1 cellular context compared by ENCODE assay signal in the genomic region with DNA sequence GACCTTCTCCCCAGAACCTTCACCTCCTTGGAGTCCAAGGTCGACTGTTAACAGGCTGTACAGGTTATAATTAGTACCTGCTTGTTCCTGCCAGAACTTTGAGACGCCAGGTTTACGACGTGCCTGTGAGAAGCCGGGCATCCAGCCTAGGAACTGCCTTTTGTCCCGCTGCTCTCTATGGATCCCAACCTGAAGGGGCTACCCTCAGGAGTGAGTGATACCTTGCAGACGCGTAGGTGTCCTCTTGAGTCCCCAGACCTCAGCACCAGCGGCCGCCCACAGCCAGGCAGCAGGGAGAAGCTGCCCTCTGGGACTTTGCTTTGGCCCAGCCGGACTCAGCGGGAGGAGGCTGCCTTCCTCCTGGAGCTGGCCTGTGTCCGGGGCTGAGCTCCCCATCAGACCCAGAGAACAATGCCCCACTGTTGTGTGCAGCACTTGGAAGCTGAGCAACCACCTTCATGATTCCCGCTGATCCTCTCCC.
TF ChIP-seq lines count a peak whose summit lies in the region.

No MANE protein-coding gene starts in this region.

TF ChIP-seq in HepG2, 621 proteins besides CTCF, POLR2A, EP300 and RAD21 (continued from another document and continues in another):
- TF ChIP-seq, protein P1, sequence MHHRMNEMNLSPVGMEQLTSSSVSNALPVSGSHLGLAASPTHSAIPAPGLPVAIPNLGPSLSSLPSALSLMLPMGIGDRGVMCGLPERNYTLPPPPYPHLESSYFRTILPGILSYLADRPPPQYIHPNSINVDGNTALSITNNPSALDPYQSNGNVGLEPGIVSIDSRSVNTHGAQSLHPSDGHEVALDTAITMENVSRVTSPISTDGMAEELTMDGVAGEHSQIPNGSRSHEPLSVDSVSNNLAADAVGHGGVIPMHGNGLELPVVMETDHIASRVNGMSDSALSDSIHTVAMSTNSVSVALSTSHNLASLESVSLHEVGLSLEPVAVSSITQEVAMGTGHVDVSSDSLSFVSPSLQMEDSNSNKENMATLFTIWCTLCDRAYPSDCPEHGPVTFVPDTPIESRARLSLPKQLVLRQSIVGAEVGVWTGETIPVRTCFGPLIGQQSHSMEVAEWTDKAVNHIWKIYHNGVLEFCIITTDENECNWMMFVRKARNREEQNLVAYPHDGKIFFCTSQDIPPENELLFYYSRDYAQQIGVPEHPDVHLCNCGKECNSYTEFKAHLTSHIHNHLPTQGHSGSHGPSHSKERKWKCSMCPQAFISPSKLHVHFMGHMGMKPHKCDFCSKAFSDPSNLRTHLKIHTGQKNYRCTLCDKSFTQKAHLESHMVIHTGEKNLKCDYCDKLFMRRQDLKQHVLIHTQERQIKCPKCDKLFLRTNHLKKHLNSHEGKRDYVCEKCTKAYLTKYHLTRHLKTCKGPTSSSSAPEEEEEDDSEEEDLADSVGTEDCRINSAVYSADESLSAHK (CRISPR knock-in tag; IDR thresholded peaks at IDR 0.05; ENCODE audit: borderline replicate concordance), result no peak
- TF ChIP-seq ZSCAN29 (CRISPR knock-in tag; conservative IDR thresholded peaks at IDR 0.05) (no peak), TOE1 (CRISPR knock-in tag; IDR thresholded peaks at IDR 0.05) (no peak), RFX5 (IDR thresholded peaks at IDR 0.05; ENCODE audit: low read depth, low read length) (no peak), ZFX (CRISPR knock-in tag; IDR thresholded peaks at IDR 0.05; ENCODE audit: low read depth) (peak; percentile 37; the same call in 1 of the 2 replicates), CBX2 (IDR thresholded peaks at IDR 0.05; ENCODE audit: low read depth, low read length) (no peak), CBX2 (CRISPR knock-in tag; IDR thresholded peaks at IDR 0.05; ENCODE audit: low read depth) (no peak), WIZ (CRISPR knock-in tag; IDR thresholded peaks at IDR 0.05) (no peak), XRCC5 (optimal IDR thresholded peaks at IDR 0.05; ENCODE audit: low read length) (peak; percentile 18), ZNF569 (CRISPR knock-in tag; IDR thresholded peaks at IDR 0.05; ENCODE audit: borderline replicate concordance) (no peak), GATA4 (IDR thresholded peaks at IDR 0.05; ENCODE audit: borderline replicate concordance, low read depth) (no peak), GATAD1 (CRISPR knock-in tag; IDR thresholded peaks at IDR 0.05) (no peak), ZNF7 (CRISPR knock-in tag; IDR thresholded peaks at IDR 0.05) (peak; percentile 53; the same call in 1 of the 2 replicates), RXRA (CRISPR knock-in tag; IDR thresholded peaks at IDR 0.05) (0 out of 2 replicates have a peak, but pooled peaks have one; percentile 11), CHD2 (IDR thresholded peaks at IDR 0.05; ENCODE audit: low read depth, low read length) (no peak), PCBP2 (optimal IDR thresholded peaks at IDR 0.05; ENCODE audit: low read depth, low read length, poor library complexity, severe bottlenecking) (no peak), ZNF562 (CRISPR knock-in tag; IDR thresholded peaks at IDR 0.05; ENCODE audit: borderline replicate concordance) (no peak), ZNF598 (CRISPR knock-in tag; IDR thresholded peaks at IDR 0.05; ENCODE audit: borderline replicate concordance) (0 out of 2 replicates have a peak, but pooled peaks have one; percentile 69), NBN (conservative IDR thresholded peaks at IDR 0.05) (no peak), MZF1 (CRISPR knock-in tag; IDR thresholded peaks at IDR 0.05; ENCODE audit: borderline replicate concordance) (no peak), ZNF556 (CRISPR knock-in tag; IDR thresholded peaks at IDR 0.05; ENCODE audit: borderline replicate concordance) (no peak), ZNF335 (CRISPR knock-in tag; IDR thresholded peaks at IDR 0.05) (no peak), FOSL2 (CRISPR knock-in tag; IDR thresholded peaks at IDR 0.05) (0 out of 2 replicates have a peak, but pooled peaks have one; percentile 9), TAF1 (CRISPR knock-in tag; IDR thresholded peaks at IDR 0.05) (no peak), ZNF343 (CRISPR knock-in tag; IDR thresholded peaks at IDR 0.05) (0 out of 2 replicates have a peak, but pooled peaks have one; percentile 29), SKI (IDR thresholded peaks at IDR 0.05; ENCODE audit: partially characterized antibody) (no peak), PHF21A (CRISPR knock-in tag; IDR thresholded peaks at IDR 0.05) (0 out of 2 replicates have a peak, but pooled peaks have one; percentile 27), HMG20A (CRISPR knock-in tag; IDR thresholded peaks at IDR 0.05; ENCODE audit: borderline replicate concordance) (no peak), FOXJ3 (CRISPR knock-in tag; IDR thresholded peaks at IDR 0.05; ENCODE audit: borderline replicate concordance) (no peak), SP2 (CRISPR knock-in tag; IDR thresholded peaks at IDR 0.05) (no peak), SOX6 (IDR thresholded peaks at IDR 0.05) (no peak), SOX6 (CRISPR knock-in tag; IDR thresholded peaks at IDR 0.05) (peak; percentile 71), HNRNPUL1 (IDR thresholded peaks at IDR 0.05; ENCODE audit: low read depth, low read length) (no peak), NKX3-1 (CRISPR knock-in tag; IDR thresholded peaks at IDR 0.05) (no peak)
- TF ChIP-seq, protein P2, sequence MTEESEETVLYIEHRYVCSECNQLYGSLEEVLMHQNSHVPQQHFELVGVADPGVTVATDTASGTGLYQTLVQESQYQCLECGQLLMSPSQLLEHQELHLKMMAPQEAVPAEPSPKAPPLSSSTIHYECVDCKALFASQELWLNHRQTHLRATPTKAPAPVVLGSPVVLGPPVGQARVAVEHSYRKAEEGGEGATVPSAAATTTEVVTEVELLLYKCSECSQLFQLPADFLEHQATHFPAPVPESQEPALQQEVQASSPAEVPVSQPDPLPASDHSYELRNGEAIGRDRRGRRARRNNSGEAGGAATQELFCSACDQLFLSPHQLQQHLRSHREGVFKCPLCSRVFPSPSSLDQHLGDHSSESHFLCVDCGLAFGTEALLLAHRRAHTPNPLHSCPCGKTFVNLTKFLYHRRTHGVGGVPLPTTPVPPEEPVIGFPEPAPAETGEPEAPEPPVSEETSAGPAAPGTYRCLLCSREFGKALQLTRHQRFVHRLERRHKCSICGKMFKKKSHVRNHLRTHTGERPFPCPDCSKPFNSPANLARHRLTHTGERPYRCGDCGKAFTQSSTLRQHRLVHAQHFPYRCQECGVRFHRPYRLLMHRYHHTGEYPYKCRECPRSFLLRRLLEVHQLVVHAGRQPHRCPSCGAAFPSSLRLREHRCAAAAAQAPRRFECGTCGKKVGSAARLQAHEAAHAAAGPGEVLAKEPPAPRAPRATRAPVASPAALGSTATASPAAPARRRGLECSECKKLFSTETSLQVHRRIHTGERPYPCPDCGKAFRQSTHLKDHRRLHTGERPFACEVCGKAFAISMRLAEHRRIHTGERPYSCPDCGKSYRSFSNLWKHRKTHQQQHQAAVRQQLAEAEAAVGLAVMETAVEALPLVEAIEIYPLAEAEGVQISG (CRISPR knock-in tag; IDR thresholded peaks at IDR 0.05), result no peak
- TF ChIP-seq, protein P3, sequence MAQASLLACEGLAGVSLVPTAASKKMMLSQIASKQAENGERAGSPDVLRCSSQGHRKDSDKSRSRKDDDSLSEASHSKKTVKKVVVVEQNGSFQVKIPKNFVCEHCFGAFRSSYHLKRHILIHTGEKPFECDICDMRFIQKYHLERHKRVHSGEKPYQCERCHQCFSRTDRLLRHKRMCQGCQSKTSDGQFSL (CRISPR knock-in tag; IDR thresholded peaks at IDR 0.05), result no peak
- TF ChIP-seq, protein P4, sequence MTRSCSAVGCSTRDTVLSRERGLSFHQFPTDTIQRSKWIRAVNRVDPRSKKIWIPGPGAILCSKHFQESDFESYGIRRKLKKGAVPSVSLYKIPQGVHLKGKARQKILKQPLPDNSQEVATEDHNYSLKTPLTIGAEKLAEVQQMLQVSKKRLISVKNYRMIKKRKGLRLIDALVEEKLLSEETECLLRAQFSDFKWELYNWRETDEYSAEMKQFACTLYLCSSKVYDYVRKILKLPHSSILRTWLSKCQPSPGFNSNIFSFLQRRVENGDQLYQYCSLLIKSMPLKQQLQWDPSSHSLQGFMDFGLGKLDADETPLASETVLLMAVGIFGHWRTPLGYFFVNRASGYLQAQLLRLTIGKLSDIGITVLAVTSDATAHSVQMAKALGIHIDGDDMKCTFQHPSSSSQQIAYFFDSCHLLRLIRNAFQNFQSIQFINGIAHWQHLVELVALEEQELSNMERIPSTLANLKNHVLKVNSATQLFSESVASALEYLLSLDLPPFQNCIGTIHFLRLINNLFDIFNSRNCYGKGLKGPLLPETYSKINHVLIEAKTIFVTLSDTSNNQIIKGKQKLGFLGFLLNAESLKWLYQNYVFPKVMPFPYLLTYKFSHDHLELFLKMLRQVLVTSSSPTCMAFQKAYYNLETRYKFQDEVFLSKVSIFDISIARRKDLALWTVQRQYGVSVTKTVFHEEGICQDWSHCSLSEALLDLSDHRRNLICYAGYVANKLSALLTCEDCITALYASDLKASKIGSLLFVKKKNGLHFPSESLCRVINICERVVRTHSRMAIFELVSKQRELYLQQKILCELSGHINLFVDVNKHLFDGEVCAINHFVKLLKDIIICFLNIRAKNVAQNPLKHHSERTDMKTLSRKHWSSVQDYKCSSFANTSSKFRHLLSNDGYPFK (CRISPR knock-in tag; IDR thresholded peaks at IDR 0.05; ENCODE audit: borderline replicate concordance), result no peak
- TF ChIP-seq, protein P5, sequence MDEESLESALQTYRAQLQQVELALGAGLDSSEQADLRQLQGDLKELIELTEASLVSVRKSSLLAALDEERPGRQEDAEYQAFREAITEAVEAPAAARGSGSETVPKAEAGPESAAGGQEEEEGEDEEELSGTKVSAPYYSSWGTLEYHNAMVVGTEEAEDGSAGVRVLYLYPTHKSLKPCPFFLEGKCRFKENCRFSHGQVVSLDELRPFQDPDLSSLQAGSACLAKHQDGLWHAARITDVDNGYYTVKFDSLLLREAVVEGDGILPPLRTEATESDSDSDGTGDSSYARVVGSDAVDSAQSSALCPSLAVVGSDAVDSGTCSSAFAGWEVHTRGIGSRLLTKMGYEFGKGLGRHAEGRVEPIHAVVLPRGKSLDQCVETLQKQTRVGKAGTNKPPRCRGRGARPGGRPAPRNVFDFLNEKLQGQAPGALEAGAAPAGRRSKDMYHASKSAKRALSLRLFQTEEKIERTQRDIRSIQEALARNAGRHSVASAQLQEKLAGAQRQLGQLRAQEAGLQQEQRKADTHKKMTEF (CRISPR knock-in tag; IDR thresholded peaks at IDR 0.05), result no peak
- TF ChIP-seq, protein P6, sequence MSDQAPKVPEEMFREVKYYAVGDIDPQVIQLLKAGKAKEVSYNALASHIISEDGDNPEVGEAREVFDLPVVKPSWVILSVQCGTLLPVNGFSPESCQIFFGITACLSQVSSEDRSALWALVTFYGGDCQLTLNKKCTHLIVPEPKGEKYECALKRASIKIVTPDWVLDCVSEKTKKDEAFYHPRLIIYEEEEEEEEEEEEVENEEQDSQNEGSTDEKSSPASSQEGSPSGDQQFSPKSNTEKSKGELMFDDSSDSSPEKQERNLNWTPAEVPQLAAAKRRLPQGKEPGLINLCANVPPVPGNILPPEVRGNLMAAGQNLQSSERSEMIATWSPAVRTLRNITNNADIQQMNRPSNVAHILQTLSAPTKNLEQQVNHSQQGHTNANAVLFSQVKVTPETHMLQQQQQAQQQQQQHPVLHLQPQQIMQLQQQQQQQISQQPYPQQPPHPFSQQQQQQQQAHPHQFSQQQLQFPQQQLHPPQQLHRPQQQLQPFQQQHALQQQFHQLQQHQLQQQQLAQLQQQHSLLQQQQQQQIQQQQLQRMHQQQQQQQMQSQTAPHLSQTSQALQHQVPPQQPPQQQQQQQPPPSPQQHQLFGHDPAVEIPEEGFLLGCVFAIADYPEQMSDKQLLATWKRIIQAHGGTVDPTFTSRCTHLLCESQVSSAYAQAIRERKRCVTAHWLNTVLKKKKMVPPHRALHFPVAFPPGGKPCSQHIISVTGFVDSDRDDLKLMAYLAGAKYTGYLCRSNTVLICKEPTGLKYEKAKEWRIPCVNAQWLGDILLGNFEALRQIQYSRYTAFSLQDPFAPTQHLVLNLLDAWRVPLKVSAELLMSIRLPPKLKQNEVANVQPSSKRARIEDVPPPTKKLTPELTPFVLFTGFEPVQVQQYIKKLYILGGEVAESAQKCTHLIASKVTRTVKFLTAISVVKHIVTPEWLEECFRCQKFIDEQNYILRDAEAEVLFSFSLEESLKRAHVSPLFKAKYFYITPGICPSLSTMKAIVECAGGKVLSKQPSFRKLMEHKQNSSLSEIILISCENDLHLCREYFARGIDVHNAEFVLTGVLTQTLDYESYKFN (CRISPR knock-in tag; conservative IDR thresholded peaks at IDR 0.05), result no peak
- TF ChIP-seq, protein P7, sequence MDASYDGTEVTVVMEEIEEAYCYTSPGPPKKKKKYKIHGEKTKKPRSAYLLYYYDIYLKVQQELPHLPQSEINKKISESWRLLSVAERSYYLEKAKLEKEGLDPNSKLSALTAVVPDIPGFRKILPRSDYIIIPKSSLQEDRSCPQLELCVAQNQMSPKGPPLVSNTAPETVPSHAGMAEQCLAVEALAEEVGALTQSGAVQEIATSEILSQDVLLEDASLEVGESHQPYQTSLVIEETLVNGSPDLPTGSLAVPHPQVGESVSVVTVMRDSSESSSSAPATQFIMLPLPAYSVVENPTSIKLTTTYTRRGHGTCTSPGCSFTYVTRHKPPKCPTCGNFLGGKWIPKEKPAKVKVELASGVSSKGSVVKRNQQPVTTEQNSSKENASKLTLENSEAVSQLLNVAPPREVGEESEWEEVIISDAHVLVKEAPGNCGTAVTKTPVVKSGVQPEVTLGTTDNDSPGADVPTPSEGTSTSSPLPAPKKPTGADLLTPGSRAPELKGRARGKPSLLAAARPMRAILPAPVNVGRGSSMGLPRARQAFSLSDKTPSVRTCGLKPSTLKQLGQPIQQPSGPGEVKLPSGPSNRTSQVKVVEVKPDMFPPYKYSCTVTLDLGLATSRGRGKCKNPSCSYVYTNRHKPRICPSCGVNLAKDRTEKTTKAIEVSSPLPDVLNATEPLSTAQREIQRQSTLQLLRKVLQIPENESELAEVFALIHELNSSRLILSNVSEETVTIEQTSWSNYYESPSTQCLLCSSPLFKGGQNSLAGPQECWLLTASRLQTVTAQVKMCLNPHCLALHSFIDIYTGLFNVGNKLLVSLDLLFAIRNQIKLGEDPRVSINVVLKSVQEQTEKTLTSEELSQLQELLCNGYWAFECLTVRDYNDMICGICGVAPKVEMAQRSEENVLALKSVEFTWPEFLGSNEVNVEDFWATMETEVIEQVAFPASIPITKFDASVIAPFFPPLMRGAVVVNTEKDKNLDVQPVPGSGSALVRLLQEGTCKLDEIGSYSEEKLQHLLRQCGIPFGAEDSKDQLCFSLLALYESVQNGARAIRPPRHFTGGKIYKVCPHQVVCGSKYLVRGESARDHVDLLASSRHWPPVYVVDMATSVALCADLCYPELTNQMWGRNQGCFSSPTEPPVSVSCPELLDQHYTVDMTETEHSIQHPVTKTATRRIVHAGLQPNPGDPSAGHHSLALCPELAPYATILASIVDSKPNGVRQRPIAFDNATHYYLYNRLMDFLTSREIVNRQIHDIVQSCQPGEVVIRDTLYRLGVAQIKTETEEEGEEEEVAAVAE (CRISPR knock-in tag; IDR thresholded peaks at IDR 0.05; ENCODE audit: borderline replicate concordance), result no peak
- TF ChIP-seq, protein P8, sequence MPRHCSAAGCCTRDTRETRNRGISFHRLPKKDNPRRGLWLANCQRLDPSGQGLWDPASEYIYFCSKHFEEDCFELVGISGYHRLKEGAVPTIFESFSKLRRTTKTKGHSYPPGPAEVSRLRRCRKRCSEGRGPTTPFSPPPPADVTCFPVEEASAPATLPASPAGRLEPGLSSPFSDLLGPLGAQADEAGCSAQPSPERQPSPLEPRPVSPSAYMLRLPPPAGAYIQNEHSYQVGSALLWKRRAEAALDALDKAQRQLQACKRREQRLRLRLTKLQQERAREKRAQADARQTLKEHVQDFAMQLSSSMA (CRISPR knock-in tag; IDR thresholded peaks at IDR 0.05), result no peak
